ENCODE assay signal across 9 cellular contexts in genomic region chr3:138188013-138188352, GRCh38. TPM values are rescaled to one million over a fixed set of nuclear protein-coding genes. Genes with fewer than 3 reads are reported as not detected.
DNase-seq lines count a peak whose midpoint lies in the region; ATAC-seq and TF ChIP-seq lines count a peak whose summit lies in the region.
"Had no signal": no experiment of that assay in that cellular context is flagged by ENCODE, and none has a peak within 500 bp of the region (broad histone marks: within the 10 kb centered on the region; RNA-seq: fewer than 3 reads in every experiment).

No MANE protein-coding gene starts in this region.

- H3K4me1 Mint-ChIP-seq in Calu3 (ENCODE audit: low read depth, unreplicated experiment): peaks cover 32% of the 10 kb centered on the region
- peaks cover 36% of the 10 kb centered on the region for H3K4me1 Mint-ChIP-seq in activated CD4-positive, alpha-beta memory T cell treated with anti-CD3 and anti-CD28 coated beads, Interleukin-2, amount 10 ng/mL, durations not matched to agents 7 days and 5 days

- no peaks in the 10 kb centered on the region for H3K9me3 ChIP-seq in cardiac muscle cell (ENCODE audit: low read depth)
- no peaks in the 10 kb centered on the region for H3K9me3 ChIP-seq in sigmoid colon

- peak in 1 of 2 donors; percentile 29 for TF ChIP-seq POLR2A in sigmoid colon (IDR thresholded peaks at IDR 0.05)

- intact Hi-C loops in Calu3 (cut with micrococcal nuclease; ENCODE audit: unreplicated experiment): loop anchor here (10.0 kb wide), 1 partner anchor 407 kb away; the partner anchor contains the start of gene CEP70
- intact Hi-C loops in sigmoid colon (cut with DNase I): loop anchor here (2.0 to 10.0 kb wide), 3 partner anchors 13 to 647 kb away; partner anchors contain the start of genes DBR1, ESYT3 and PIK3CB

- 0 to 1% methylated on average over 11 of the region's 11 CpGs for WGBS in sigmoid colon, 2 donors

- H3K27me3 ChIP-seq in cardiac muscle cell (no peaks in the 10 kb centered on the region), sigmoid colon (no peaks in the 10 kb centered on the region)

- peak overlapping the region; percentile 98 for H3K27ac Mint-ChIP-seq in Calu3 (ENCODE audit: unreplicated experiment)
- H3K27ac Mint-ChIP-seq in activated CD4-positive, alpha-beta memory T cell treated with anti-CD3 and anti-CD28 coated beads, Interleukin-2, amount 10 ng/mL, durations not matched to agents 7 days and 5 days: peak overlapping the region; percentile 91

- no peaks in the 10 kb centered on the region for H3K36me3 ChIP-seq in cardiac muscle cell
- no peaks in the 10 kb centered on the region for H3K36me3 ChIP-seq in sigmoid colon

- peak; percentile 20 for ATAC-seq in HG03469 (IDR thresholded peaks at IDR 0.05; ENCODE audit: unreplicated experiment)
- no peak for ATAC-seq in HG03460 (IDR thresholded peaks at IDR 0.05; ENCODE audit: unreplicated experiment)
- ATAC-seq in GM19328 (IDR thresholded peaks at IDR 0.05; ENCODE audit: unreplicated experiment): no peak

- H3K9me3 Mint-ChIP-seq in Calu3 (ENCODE audit: low read depth, unreplicated experiment): no peaks in the 10 kb centered on the region
- no peaks in the 10 kb centered on the region for H3K9me3 Mint-ChIP-seq in activated CD4-positive, alpha-beta memory T cell treated with anti-CD3 and anti-CD28 coated beads, Interleukin-2, amount 10 ng/mL, durations not matched to agents 7 days and 5 days

- H3K27ac ChIP-seq in cardiac muscle cell (peak overlapping the region; percentile 99), sigmoid colon (peak overlapping the region; percentile 95 to 99 (median 97))

- H3K4me1 ChIP-seq in cardiac muscle cell (ENCODE audit: low read depth): peaks cover 17% of the 10 kb centered on the region
- peaks cover 0 to 31% (median 26%) of the 10 kb centered on the region in 4 donors for H3K4me1 ChIP-seq in sigmoid colon

- TF ChIP-seq EP300 in sigmoid colon (IDR thresholded peaks at IDR 0.05): peak in 3 of 4 donors; percentile 38 to 79 (median 62)

- no peaks in the 10 kb centered on the region for H3K27me3 Mint-ChIP-seq in Calu3 (ENCODE audit: unreplicated experiment)
- H3K27me3 Mint-ChIP-seq in activated CD4-positive, alpha-beta memory T cell treated with anti-CD3 and anti-CD28 coated beads, Interleukin-2, amount 10 ng/mL, durations not matched to agents 7 days and 5 days: peaks cover 14% of the 10 kb centered on the region

- CTCF ChIA-PET in Calu3 (lab: Charles Lee): interaction anchor here (1.1 to 2.0 kb wide), 4 partner anchors 14 to 735 kb away, joined by 3 to 5 read pairs (median 4); partner anchors contain the start of gene DBR1
- CTCF ChIA-PET in activated CD4-positive, alpha-beta memory T cell treated with anti-CD3 and anti-CD28 coated beads, Interleukin-2, amount 10 ng/mL, durations not matched to agents 7 days and 5 days (lab: Charles Lee): interaction anchor here (1.0 kb wide), 1 partner anchor 16 kb away, joined by 3 read pairs; no protein-coding TSS in a partner anchor

- H3K36me3 Mint-ChIP-seq in Calu3 (ENCODE audit: insufficient read depth, unreplicated experiment): peaks cover 26% of the 10 kb centered on the region
- H3K36me3 Mint-ChIP-seq in activated CD4-positive, alpha-beta memory T cell treated with anti-CD3 and anti-CD28 coated beads, Interleukin-2, amount 10 ng/mL, durations not matched to agents 7 days and 5 days (ENCODE audit: low read depth): peaks cover 15% of the 10 kb centered on the region

- POLR2A ChIA-PET in activated CD4-positive, alpha-beta memory T cell treated with anti-CD3 and anti-CD28 coated beads, Interleukin-2, amount 10 ng/mL, durations not matched to agents 7 days and 5 days (lab: Charles Lee): interaction anchor here (0.8 to 6.7 kb wide), 11 partner anchors 9 to 406 kb away, joined by 3 to 85 read pairs (median 6); partner anchors contain the start of genes CEP70 and DBR1

- H3K4me3 Mint-ChIP-seq in Calu3 (ENCODE audit: low read depth, unreplicated experiment): peak overlapping the region; percentile 92
- H3K4me3 Mint-ChIP-seq in activated CD4-positive, alpha-beta memory T cell treated with anti-CD3 and anti-CD28 coated beads, Interleukin-2, amount 10 ng/mL, durations not matched to agents 7 days and 5 days: peak overlapping the region; percentile 94

- TF ChIP-seq CTCF in Calu3 (IDR thresholded peaks at IDR 0.05; ENCODE audit: unreplicated experiment) (no peak), cardiac muscle cell (IDR thresholded peaks at IDR 0.05; ENCODE audit: low read depth, low read length) (no peak), sigmoid colon (IDR thresholded peaks at IDR 0.05) (no peak)

- no TSS peak for BruUV-seq in Calu3 (replicated peaks; lab: Mats Ljungman, UMichigan)

- peak overlapping the region; percentile 58 for H3K4me3 ChIP-seq in cardiac muscle cell
- peak overlapping the region; percentile 73 to 94 (median 87) for H3K4me3 ChIP-seq in sigmoid colon

- no peak for DNase-seq in Calu3
- peak; percentile 46 for DNase-seq in activated CD4-positive, alpha-beta memory T cell treated with anti-CD3 and anti-CD28 coated beads, Interleukin-2, amount 10 ng/mL, durations not matched to agents 7 days and 5 days
- peak in 1 of 2 donors; percentile 79 for DNase-seq in cardiac muscle cell (ENCODE audit: low read depth in 1 of 2, low spot score in 1 of 2)
- peak; percentile 66 for DNase-seq in sigmoid colon
- DNase-seq in stimulated activated CD4-positive, alpha-beta T cell treated with anti-CD3 and anti-CD28 coated beads, Interleukin-4, amount 100 ng/mL, for 24 hours: no peak

RNA-seq across cellular contexts. Expression of gene ARMC8, which starts 0.9 kb away (rescaled TPM):
- total RNA-seq in Calu3 (2022) (78.7 and 80.9 TPM in 2 replicates), cardiac muscle cell (29.0 and 33.9 TPM in 2 replicates), sigmoid colon (10 to 100 TPM; 67.6 to 75.0 (median 69.0) TPM)
- total RNA-seq in activated CD4-positive, alpha-beta memory T cell treated with anti-CD3 and anti-CD28 coated beads, Interleukin-2, amount 10 ng/mL, durations not matched to agents 7 days and 5 days: 10 to 100 TPM; 44.0 to 50.1 TPM
- polyA plus RNA-seq in cardiac muscle cell (34.5 and 56.4 TPM in 2 replicates), sigmoid colon (10 to 100 TPM; 12.0 to 25.7 (median 16.1) TPM)

RNA-seq across cellular contexts. Expression of gene DBR1, which starts 13.3 kb away (rescaled TPM):
- total RNA-seq in Calu3 (2022) (30.8 and 32.8 TPM in 2 replicates), cardiac muscle cell (9.3 and 11.1 TPM in 2 replicates), sigmoid colon (10 to 100 TPM in 2 of 4 donors, 1 to 10 TPM in 2; 9.6 to 15.1 (median 11.1) TPM)
- total RNA-seq in activated CD4-positive, alpha-beta memory T cell treated with anti-CD3 and anti-CD28 coated beads, Interleukin-2, amount 10 ng/mL, durations not matched to agents 7 days and 5 days: 10 to 100 TPM; 19.4 to 20.0 TPM
- polyA plus RNA-seq in cardiac muscle cell (11.3 and 14.9 TPM in 2 replicates), sigmoid colon (1 to 10 TPM; 6.6 to 7.6 (median 6.9) TPM)

RNA-seq across cellular contexts. Expression of gene A4GNT, which starts 55.8 kb away (rescaled TPM):
- total RNA-seq in Calu3 (2022): not detected in 2 replicates
- total RNA-seq in activated CD4-positive, alpha-beta memory T cell treated with anti-CD3 and anti-CD28 coated beads, Interleukin-2, amount 10 ng/mL, durations not matched to agents 7 days and 5 days: not detected
- not detected in 2 replicates for total RNA-seq in cardiac muscle cell
- polyA plus RNA-seq in cardiac muscle cell: not detected in 2 replicates
- total RNA-seq in sigmoid colon: not detected
- polyA plus RNA-seq in sigmoid colon: not detected
- total RNA-seq: T-helper 1 cell treated with Interleukin-12 subunit alpha and Interleukin-12 subunit beta and Interleukin-4 antibody, amounts not matched to agents 30 ng/mL and 1 ng/mL, for 36 hours had no signal

Comparison
In these comparisons a context has a peak if more than half of its experiments do, and no peak if none do; other contexts are left out.
1. DNase-seq: peak in activated CD4-positive, alpha-beta memory T cell treated with anti-CD3 and anti-CD28 coated beads, Interleukin-2, amount 10 ng/mL, durations not matched to agents 7 days and 5 days (single experiment) and sigmoid colon (single experiment); none in Calu3 (single experiment) and stimulated activated CD4-positive, alpha-beta T cell treated with anti-CD3 and anti-CD28 coated beads, Interleukin-4, amount 100 ng/mL, for 24 hours (single experiment).